ENCODE assay signal across 1 cellular context in the genomic region with DNA sequence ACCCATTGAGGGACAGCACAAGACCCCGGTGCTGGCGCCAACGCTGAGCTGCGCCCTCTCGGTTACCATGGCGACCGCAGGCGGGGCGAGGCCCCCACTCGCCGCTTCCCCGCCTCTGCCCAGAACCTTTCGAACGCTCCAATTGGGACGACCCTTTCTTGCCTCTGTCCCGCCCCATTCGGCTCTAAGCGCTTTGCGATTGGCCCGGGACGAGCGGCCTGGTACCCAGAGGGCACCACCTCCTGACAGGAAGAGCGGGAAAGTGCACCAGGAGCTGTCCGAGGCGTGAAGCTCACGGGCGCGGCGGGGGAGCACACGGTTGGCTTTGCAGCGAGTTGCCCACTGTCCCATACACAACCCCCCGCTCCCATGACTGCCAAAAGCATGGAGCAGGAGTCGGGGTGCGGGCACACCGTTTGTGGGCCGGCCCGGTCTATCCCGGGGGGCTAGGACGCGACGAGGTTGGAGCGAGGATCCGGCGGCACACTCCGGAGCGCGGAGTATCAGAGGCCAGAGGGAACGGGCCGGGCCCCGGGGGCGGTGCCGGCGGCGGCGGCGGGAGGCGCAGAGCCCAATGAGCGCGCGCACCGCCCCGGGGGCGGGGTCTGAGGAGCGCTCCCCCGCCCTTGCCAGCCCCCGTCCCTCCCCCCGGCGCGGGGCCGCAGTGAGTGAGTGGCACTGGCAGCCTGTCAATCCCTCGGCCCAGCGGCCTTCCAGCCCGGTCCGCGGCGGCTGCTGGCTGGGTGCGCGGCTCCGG.
A peak's percentile ranks its signal among the peaks of the same experiment; 100 is the strongest.
TF ChIP-seq lines count a peak whose summit lies in the region.

No MANE protein-coding gene starts in this region.

TF ChIP-seq in HepG2, 621 proteins besides CTCF, POLR2A, EP300 and RAD21 (continued from another document and continues in another):
- TF ChIP-seq, protein P1, sequence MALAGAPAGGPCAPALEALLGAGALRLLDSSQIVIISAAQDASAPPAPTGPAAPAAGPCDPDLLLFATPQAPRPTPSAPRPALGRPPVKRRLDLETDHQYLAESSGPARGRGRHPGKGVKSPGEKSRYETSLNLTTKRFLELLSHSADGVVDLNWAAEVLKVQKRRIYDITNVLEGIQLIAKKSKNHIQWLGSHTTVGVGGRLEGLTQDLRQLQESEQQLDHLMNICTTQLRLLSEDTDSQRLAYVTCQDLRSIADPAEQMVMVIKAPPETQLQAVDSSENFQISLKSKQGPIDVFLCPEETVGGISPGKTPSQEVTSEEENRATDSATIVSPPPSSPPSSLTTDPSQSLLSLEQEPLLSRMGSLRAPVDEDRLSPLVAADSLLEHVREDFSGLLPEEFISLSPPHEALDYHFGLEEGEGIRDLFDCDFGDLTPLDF (CRISPR knock-in tag; IDR thresholded peaks at IDR 0.05) = peak; percentile 96
- TF ChIP-seq, protein P2, sequence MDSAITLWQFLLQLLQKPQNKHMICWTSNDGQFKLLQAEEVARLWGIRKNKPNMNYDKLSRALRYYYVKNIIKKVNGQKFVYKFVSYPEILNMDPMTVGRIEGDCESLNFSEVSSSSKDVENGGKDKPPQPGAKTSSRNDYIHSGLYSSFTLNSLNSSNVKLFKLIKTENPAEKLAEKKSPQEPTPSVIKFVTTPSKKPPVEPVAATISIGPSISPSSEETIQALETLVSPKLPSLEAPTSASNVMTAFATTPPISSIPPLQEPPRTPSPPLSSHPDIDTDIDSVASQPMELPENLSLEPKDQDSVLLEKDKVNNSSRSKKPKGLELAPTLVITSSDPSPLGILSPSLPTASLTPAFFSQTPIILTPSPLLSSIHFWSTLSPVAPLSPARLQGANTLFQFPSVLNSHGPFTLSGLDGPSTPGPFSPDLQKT (CRISPR knock-in tag; IDR thresholded peaks at IDR 0.05; ENCODE audit: borderline replicate concordance) = 0 out of 2 replicates have a peak, but pooled peaks have one; percentile 37
- no peak for TF ChIP-seq HCFC1 (IDR thresholded peaks at IDR 0.05; ENCODE audit: low read depth, low read length)
- no peak; the same call in 1 of the 2 replicates for TF ChIP-seq ZNF34 (CRISPR knock-in tag; IDR thresholded peaks at IDR 0.05; ENCODE audit: borderline replicate concordance)
- peak; percentile 77 for TF ChIP-seq RXRA (CRISPR knock-in tag; IDR thresholded peaks at IDR 0.05)
- TF ChIP-seq, protein P3, sequence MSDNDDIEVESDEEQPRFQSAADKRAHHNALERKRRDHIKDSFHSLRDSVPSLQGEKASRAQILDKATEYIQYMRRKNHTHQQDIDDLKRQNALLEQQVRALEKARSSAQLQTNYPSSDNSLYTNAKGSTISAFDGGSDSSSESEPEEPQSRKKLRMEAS (IDR thresholded peaks at IDR 0.05) = peak; percentile 100
- TF ChIP-seq, protein P4, sequence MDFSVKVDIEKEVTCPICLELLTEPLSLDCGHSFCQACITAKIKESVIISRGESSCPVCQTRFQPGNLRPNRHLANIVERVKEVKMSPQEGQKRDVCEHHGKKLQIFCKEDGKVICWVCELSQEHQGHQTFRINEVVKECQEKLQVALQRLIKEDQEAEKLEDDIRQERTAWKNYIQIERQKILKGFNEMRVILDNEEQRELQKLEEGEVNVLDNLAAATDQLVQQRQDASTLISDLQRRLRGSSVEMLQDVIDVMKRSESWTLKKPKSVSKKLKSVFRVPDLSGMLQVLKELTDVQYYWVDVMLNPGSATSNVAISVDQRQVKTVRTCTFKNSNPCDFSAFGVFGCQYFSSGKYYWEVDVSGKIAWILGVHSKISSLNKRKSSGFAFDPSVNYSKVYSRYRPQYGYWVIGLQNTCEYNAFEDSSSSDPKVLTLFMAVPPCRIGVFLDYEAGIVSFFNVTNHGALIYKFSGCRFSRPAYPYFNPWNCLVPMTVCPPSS (IDR thresholded peaks at IDR 0.05) = no peak
- TF ChIP-seq, protein P5, sequence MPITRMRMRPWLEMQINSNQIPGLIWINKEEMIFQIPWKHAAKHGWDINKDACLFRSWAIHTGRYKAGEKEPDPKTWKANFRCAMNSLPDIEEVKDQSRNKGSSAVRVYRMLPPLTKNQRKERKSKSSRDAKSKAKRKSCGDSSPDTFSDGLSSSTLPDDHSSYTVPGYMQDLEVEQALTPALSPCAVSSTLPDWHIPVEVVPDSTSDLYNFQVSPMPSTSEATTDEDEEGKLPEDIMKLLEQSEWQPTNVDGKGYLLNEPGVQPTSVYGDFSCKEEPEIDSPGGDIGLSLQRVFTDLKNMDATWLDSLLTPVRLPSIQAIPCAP (CRISPR knock-in tag; IDR thresholded peaks at IDR 0.05; ENCODE audit: low read depth) = no peak; the same call in 1 of the 2 replicates
- TF ChIP-seq POLR2AphosphoS5 (IDR thresholded peaks at IDR 0.05; ENCODE audit: low read depth, low read length) = no peak
- no peak for TF ChIP-seq ZFP1 (CRISPR knock-in tag; IDR thresholded peaks at IDR 0.05)
- TF ChIP-seq, protein P6, sequence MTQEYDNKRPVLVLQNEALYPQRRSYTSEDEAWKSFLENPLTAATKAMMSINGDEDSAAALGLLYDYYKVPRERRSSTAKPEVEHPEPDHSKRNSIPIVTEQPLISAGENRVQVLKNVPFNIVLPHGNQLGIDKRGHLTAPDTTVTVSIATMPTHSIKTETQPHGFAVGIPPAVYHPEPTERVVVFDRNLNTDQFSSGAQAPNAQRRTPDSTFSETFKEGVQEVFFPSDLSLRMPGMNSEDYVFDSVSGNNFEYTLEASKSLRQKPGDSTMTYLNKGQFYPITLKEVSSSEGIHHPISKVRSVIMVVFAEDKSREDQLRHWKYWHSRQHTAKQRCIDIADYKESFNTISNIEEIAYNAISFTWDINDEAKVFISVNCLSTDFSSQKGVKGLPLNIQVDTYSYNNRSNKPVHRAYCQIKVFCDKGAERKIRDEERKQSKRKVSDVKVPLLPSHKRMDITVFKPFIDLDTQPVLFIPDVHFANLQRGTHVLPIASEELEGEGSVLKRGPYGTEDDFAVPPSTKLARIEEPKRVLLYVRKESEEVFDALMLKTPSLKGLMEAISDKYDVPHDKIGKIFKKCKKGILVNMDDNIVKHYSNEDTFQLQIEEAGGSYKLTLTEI (CRISPR knock-in tag; conservative IDR thresholded peaks at IDR 0.05) = peak; percentile 27; the same call in 1 of the 2 replicates
- TF ChIP-seq JDP2 (CRISPR knock-in tag; IDR thresholded peaks at IDR 0.05; ENCODE audit: borderline replicate concordance) = peak; percentile 81; the same call in 1 of the 2 replicates
- peak; percentile 97; the same call in 1 of the 2 replicates for TF ChIP-seq ZNF790 (CRISPR knock-in tag; IDR thresholded peaks at IDR 0.05; ENCODE audit: borderline replicate concordance)
- peak; percentile 79 for TF ChIP-seq RCOR2 (CRISPR knock-in tag; IDR thresholded peaks at IDR 0.05)
- TF ChIP-seq, protein P7, sequence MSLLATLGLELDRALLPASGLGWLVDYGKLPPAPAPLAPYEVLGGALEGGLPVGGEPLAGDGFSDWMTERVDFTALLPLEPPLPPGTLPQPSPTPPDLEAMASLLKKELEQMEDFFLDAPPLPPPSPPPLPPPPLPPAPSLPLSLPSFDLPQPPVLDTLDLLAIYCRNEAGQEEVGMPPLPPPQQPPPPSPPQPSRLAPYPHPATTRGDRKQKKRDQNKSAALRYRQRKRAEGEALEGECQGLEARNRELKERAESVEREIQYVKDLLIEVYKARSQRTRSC (CRISPR knock-in tag; IDR thresholded peaks at IDR 0.05; ENCODE audit: low read depth) = peak; percentile 88; the same call in 1 of the 2 replicates
- TF ChIP-seq ZNF850 (CRISPR knock-in tag; conservative IDR thresholded peaks at IDR 0.05) = no peak
- TF ChIP-seq, protein P8, sequence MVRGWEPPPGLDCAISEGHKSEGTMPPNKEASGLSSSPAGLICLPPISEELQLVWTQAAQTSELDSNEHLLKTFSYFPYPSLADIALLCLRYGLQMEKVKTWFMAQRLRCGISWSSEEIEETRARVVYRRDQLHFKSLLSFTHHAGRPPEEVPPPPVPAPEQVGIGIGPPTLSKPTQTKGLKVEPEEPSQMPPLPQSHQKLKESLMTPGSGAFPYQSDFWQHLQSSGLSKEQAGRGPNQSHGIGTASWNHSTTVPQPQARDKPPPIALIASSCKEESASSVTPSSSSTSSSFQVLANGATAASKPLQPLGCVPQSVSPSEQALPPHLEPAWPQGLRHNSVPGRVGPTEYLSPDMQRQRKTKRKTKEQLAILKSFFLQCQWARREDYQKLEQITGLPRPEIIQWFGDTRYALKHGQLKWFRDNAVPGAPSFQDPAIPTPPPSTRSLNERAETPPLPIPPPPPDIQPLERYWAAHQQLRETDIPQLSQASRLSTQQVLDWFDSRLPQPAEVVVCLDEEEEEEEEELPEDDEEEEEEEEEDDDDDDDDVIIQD (CRISPR knock-in tag; IDR thresholded peaks at IDR 0.05; ENCODE audit: low read depth) = no peak
- peak; percentile 53 for TF ChIP-seq FOSL2 (CRISPR knock-in tag; IDR thresholded peaks at IDR 0.05)
- no peak for TF ChIP-seq NR2F1 (CRISPR knock-in tag; IDR thresholded peaks at IDR 0.05)
- no peak for TF ChIP-seq IKZF1 (IDR thresholded peaks at IDR 0.05)
- TF ChIP-seq, protein P9, sequence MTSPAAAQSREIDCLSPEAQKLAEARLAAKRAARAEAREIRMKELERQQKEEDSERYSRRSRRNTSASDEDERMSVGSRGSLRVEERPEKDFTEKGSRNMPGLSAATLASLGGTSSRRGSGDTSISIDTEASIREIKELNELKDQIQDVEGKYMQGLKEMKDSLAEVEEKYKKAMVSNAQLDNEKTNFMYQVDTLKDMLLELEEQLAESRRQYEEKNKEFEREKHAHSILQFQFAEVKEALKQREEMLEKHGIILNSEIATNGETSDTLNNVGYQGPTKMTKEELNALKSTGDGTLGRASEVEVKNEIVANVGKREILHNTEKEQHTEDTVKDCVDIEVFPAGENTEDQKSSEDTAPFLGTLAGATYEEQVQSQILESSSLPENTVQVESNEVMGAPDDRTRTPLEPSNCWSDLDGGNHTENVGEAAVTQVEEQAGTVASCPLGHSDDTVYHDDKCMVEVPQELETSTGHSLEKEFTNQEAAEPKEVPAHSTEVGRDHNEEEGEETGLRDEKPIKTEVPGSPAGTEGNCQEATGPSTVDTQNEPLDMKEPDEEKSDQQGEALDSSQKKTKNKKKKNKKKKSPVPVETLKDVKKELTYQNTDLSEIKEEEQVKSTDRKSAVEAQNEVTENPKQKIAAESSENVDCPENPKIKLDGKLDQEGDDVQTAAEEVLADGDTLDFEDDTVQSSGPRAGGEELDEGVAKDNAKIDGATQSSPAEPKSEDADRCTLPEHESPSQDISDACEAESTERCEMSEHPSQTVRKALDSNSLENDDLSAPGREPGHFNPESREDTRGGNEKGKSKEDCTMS (CRISPR knock-in tag; conservative IDR thresholded peaks at IDR 0.05) = no peak
- TF ChIP-seq CEBPG (CRISPR knock-in tag; IDR thresholded peaks at IDR 0.05) = 0 out of 2 replicates have a peak, but pooled peaks have one; percentile 3
- TF ChIP-seq CBX5 (CRISPR knock-in tag; IDR thresholded peaks at IDR 0.05; ENCODE audit: borderline replicate concordance) = peak; percentile 81
- TF ChIP-seq ZNF562 (CRISPR knock-in tag; IDR thresholded peaks at IDR 0.05; ENCODE audit: borderline replicate concordance) = peak; percentile 90; the same call in 1 of the 2 replicates
- TF ChIP-seq YEATS4 (CRISPR knock-in tag; IDR thresholded peaks at IDR 0.05; ENCODE audit: borderline replicate concordance) = peak; percentile 87
- TF ChIP-seq ZNF350 (CRISPR knock-in tag; IDR thresholded peaks at IDR 0.05; ENCODE audit: borderline replicate concordance, low read depth) = peak; percentile 82; the same call in 1 of the 2 replicates
- peak; percentile 90 for TF ChIP-seq ZFY (CRISPR knock-in tag; IDR thresholded peaks at IDR 0.05)
- TF ChIP-seq, protein P10, sequence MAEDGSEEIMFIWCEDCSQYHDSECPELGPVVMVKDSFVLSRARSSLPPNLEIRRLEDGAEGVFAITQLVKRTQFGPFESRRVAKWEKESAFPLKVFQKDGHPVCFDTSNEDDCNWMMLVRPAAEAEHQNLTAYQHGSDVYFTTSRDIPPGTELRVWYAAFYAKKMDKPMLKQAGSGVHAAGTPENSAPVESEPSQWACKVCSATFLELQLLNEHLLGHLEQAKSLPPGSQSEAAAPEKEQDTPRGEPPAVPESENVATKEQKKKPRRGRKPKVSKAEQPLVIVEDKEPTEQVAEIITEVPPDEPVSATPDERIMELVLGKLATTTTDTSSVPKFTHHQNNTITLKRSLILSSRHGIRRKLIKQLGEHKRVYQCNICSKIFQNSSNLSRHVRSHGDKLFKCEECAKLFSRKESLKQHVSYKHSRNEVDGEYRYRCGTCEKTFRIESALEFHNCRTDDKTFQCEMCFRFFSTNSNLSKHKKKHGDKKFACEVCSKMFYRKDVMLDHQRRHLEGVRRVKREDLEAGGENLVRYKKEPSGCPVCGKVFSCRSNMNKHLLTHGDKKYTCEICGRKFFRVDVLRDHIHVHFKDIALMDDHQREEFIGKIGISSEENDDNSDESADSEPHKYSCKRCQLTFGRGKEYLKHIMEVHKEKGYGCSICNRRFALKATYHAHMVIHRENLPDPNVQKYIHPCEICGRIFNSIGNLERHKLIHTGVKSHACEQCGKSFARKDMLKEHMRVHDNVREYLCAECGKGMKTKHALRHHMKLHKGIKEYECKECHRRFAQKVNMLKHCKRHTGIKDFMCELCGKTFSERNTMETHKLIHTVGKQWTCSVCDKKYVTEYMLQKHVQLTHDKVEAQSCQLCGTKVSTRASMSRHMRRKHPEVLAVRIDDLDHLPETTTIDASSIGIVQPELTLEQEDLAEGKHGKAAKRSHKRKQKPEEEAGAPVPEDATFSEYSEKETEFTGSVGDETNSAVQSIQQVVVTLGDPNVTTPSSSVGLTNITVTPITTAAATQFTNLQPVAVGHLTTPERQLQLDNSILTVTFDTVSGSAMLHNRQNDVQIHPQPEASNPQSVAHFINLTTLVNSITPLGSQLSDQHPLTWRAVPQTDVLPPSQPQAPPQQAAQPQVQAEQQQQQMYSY (CRISPR knock-in tag; IDR thresholded peaks at IDR 0.05) = peak; percentile 88
- TF ChIP-seq AKAP8 (CRISPR knock-in tag; IDR thresholded peaks at IDR 0.05) = 0 out of 2 replicates have a peak, but pooled peaks have one; percentile 69
- TF ChIP-seq, protein P11, sequence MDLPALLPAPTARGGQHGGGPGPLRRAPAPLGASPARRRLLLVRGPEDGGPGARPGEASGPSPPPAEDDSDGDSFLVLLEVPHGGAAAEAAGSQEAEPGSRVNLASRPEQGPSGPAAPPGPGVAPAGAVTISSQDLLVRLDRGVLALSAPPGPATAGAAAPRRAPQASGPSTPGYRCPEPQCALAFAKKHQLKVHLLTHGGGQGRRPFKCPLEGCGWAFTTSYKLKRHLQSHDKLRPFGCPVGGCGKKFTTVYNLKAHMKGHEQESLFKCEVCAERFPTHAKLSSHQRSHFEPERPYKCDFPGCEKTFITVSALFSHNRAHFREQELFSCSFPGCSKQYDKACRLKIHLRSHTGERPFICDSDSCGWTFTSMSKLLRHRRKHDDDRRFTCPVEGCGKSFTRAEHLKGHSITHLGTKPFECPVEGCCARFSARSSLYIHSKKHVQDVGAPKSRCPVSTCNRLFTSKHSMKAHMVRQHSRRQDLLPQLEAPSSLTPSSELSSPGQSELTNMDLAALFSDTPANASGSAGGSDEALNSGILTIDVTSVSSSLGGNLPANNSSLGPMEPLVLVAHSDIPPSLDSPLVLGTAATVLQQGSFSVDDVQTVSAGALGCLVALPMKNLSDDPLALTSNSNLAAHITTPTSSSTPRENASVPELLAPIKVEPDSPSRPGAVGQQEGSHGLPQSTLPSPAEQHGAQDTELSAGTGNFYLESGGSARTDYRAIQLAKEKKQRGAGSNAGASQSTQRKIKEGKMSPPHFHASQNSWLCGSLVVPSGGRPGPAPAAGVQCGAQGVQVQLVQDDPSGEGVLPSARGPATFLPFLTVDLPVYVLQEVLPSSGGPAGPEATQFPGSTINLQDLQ (CRISPR knock-in tag; IDR thresholded peaks at IDR 0.05) = peak; percentile 91
- TF ChIP-seq, protein P12, sequence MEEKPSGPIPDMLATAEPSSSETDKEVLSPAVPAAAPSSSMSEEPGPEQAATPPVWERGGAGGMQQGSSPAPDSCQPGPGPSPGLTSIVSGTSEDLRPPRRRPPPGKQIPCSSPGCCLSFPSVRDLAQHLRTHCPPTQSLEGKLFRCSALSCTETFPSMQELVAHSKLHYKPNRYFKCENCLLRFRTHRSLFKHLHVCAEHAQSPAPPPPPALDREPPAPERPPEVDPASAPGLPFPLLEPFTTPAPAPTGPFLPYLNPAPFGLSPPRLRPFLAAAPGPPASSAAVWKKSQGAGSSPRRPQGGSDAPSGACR (CRISPR knock-in tag; IDR thresholded peaks at IDR 0.05) = no peak
